In the genomic region with DNA sequence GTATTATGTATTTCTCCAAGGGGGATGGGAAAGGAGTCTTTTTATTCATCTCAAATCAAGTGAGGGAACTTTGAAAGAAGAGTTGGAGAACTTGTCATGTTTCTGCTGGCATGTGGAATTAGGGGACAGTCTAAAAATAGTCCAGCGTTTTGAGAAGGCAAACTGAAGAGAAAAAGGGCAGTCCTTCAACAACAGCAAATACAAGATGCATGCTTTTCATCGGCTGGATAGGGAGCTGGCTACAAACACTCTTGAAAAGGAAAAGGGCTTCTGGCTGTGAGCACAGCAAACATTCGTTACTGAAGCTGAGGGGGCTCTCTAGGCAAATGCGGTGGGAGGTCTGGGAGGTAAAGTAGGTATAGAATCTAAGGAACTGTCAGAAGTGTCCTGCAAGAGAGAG, we compare ENCODE assay signal across 22 cellular contexts.
"Had no signal": no experiment of that assay in that cellular context is flagged by ENCODE, and none has a peak within 500 bp of the region (broad histone marks: within the 10 kb centered on the region; RNA-seq: fewer than 3 reads in every experiment).

No MANE protein-coding gene starts in this region.

- H3K27me3 ChIP-seq: MG63, Peyer's patch, SJSA1 had no signal

- H3K4me2 ChIP-seq: PC-9 had no signal

- DNase-seq: Karpas-422, KBM-7, MG63, NCI-H1092 treated with DMSO at 0.1 percent for 48 hours, NCI-H1436, NCI-H187, NCI-H2029, NCI-H2081 treated with DMSO at 0.1 percent for 48 hours, NCI-H2171, NCI-H226, NCI-H446, NCI-H510A, NCI-H524 treated with DMSO at 0.1 percent for 48 hours, NCI-H69, NCI-H774, OCI-M1, PC-9, Peyer's patch, SIG-M5 had no signal

- H3K4me3 ChIP-seq: MG63, PC-9, Peyer's patch, SJSA1, SK-N-MC had no signal

- H3K4me1 ChIP-seq: Peyer's patch, SJSA1 had no signal

- ATAC-seq: Right ventricle myocardium inferior had no signal

- H3K27ac ChIP-seq: PC-9, Peyer's patch, SJSA1, SK-N-MC had no signal

- H2AFZ ChIP-seq: PC-9 had no signal

- H3K36me3 ChIP-seq: MG63, Peyer's patch, SJSA1 had no signal
